Comparison of ENCODE assay signal across 16 cellular contexts in the genomic region with DNA sequence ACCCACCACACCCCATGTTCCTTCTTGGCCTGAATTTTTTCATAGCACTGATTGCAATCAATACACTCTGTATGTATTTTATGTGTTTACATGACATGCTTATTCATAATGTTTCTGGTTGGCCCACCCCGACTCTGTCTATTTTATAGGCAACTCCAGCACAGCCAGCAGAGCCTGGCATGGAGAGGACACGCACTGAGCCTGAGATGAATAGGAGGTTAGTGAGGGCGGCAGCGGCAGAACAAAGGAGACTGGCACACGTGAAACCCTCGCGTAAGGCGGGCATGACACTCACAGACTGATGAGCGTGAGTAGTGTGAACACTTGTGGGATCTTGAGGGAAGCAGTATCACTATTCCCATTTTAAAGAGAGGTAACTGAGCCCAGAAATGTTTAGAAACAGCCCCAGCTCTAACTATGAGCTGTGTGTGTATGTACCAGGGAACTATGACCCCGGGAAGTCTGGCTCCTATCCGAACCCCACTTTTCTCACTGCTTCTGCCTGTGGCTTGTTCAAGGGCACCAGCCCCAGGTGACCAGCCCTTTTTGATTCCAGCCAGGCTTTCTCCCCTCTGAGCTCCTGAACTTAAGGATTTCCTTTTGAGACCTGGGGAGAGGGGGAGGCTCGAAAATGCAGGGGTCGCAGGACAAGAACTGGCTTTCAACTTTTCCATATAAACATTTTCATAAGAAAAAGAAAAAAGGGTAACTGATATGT.
"Had no signal": no experiment of that assay in that cellular context is flagged by ENCODE, and none has a peak within 500 bp of the region (broad histone marks: within the 10 kb centered on the region; RNA-seq: fewer than 3 reads in every experiment).

No MANE protein-coding gene starts in this region.

- H3K9ac ChIP-seq: SK-N-SH had no signal

- DNase-seq: activated CD4-positive, alpha-beta T cell treated with anti-CD3 and anti-CD28 coated beads, Interleukin-2, amount 10 ng/mL, durations not matched to agents 24 days and 14 days; activated naive CD4-positive, alpha-beta T cell treated with Interleukin-2 at 50 U/mL for 16 hours; activated T-cell treated with anti-CD3 and anti-CD28 coated beads for 4 hours; body of pancreas; foreskin melanocyte; pancreas; sigmoid colon; SK-N-SH; stimulated activated CD4-positive, alpha-beta T cell treated with anti-CD3 and anti-CD28 coated beads, Interleukin-4, amount 100 ng/mL, for 4 hours; stimulated activated naive B cell treated with anti-CD40 and anti-IgM and Interleukin-4, amounts not matched to agents 10 μg/mL and 1 μg/mL and 100 μg/mL, for 72 hours; T-helper 9 cell had no signal

- H3K27me3 ChIP-seq: body of pancreas, dorsolateral prefrontal cortex, pancreas, sigmoid colon, tibial nerve had no signal

- H3K4me3 ChIP-seq: body of pancreas, pancreas, sigmoid colon, tibial nerve had no signal

- H3K4me1 ChIP-seq: body of pancreas, pancreas, tibial nerve had no signal

- ATAC-seq: body of pancreas; pancreas; stimulated activated naive B cell treated with anti-CD40 and anti-IgM and Interleukin-4, amounts not matched to agents 10 μg/mL and 1 μg/mL and 100 μg/mL, for 72 hours had no signal

- H3K9me3 ChIP-seq: body of pancreas, pancreas, sigmoid colon, SK-N-SH, tibial nerve had no signal

- H3K27ac ChIP-seq: body of pancreas, epithelial cell of prostate, pancreas, sigmoid colon, tibial nerve had no signal

- H3K9me3 Mint-ChIP-seq: activated CD4-positive, alpha-beta T cell treated with anti-CD3 and anti-CD28 coated beads, Interleukin-2, amount 10 ng/mL, durations not matched to agents 24 days and 14 days; activated T-helper 1 cell treated with anti-CD3 and anti-CD28 coated beads, Interleukin-12 subunit alpha, Interleukin-12 subunit beta, Interleukin-2, Interleukin-4 antibody, amounts not matched to agents 30 ng/mL and 10 ng/mL and 1 ng/mL, durations not matched to agents 14 hours and 24 hours and 36 hours; endodermal cell; stimulated activated naive B cell treated with anti-CD40 and anti-IgM and Interleukin-4, amounts not matched to agents 10 μg/mL and 1 μg/mL and 100 μg/mL, for 72 hours had no signal

- H3K36me3 ChIP-seq: pancreas, sigmoid colon, tibial nerve had no signal

- H3K27ac Mint-ChIP-seq: activated CD4-positive, alpha-beta T cell treated with anti-CD3 and anti-CD28 coated beads, Interleukin-2, amount 10 ng/mL, durations not matched to agents 24 days and 14 days; activated T-helper 1 cell treated with anti-CD3 and anti-CD28 coated beads, Interleukin-12 subunit alpha, Interleukin-12 subunit beta, Interleukin-2, Interleukin-4 antibody, amounts not matched to agents 30 ng/mL and 10 ng/mL and 1 ng/mL, durations not matched to agents 14 hours and 24 hours and 36 hours; endodermal cell; stimulated activated naive B cell treated with anti-CD40 and anti-IgM and Interleukin-4, amounts not matched to agents 10 μg/mL and 1 μg/mL and 100 μg/mL, for 72 hours had no signal

- H3K4me3 Mint-ChIP-seq: activated CD4-positive, alpha-beta T cell treated with anti-CD3 and anti-CD28 coated beads, Interleukin-2, amount 10 ng/mL, durations not matched to agents 24 days and 14 days; activated T-helper 1 cell treated with anti-CD3 and anti-CD28 coated beads, Interleukin-12 subunit alpha, Interleukin-12 subunit beta, Interleukin-2, Interleukin-4 antibody, amounts not matched to agents 30 ng/mL and 10 ng/mL and 1 ng/mL, durations not matched to agents 14 hours and 24 hours and 36 hours; endodermal cell; stimulated activated naive B cell treated with anti-CD40 and anti-IgM and Interleukin-4, amounts not matched to agents 10 μg/mL and 1 μg/mL and 100 μg/mL, for 72 hours had no signal
